15 cellular contexts compared by ENCODE assay signal in the genomic region with DNA sequence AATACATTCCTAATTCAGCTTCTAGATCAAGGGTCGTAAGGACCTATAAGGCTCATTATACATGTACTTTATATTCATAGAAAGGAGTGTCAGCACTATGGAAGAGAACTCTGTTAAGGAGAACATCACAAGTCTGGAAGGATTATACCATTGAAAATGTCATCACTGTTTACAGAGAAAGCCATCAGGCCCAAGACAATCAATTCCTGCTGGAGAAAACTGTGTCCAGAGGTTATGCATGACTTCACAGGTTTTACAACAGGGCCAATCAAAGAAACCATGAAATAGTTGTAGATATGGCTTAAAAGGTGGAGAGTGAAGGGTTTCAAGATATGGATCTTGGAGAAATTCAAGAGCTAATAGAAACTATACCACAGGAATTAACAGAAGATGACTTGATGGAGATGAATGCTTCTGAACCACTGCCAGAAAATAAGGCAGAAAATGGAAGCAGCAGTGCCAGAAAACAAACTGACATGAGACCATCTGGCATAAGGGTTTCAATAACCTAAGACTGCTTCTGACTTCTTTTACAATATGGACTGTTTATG.
"Had no signal": no experiment of that assay in that cellular context is flagged by ENCODE, and none has a peak within 500 bp of the region (broad histone marks: within the 10 kb centered on the region; RNA-seq: fewer than 3 reads in every experiment).

No MANE protein-coding gene starts in this region.

- DNase-seq: activated CD4-positive, alpha-beta memory T cell treated with anti-CD3 and anti-CD28 coated beads for 36 hours; activated effector memory CD4-positive, alpha-beta T cell treated with anti-CD3 and anti-CD28 coated beads, Interleukin-2, amount 50 U/mL, for 16 hours; activated T-cell treated with anti-CD3 and anti-CD28 coated beads, Interleukin-2, amount 50 U/mL, for 4 hours; dorsolateral prefrontal cortex; foreskin keratinocyte; heart left ventricle; mesendoderm; sigmoid colon; stimulated activated CD4-positive, alpha-beta T cell treated with anti-CD3 and anti-CD28 coated beads, Interleukin-4, amount 100 ng/mL, for 24 hours; stimulated activated naive CD8-positive, alpha-beta T cell treated with anti-CD3 and anti-CD28 coated beads, Interleukin-15, amount 100 ng/mL, for 72 hours; T-helper 9 cell; testis; upper lobe of right lung had no signal

- H3K4me3 ChIP-seq: breast epithelium, dorsolateral prefrontal cortex, heart left ventricle, sigmoid colon, testis, upper lobe of right lung had no signal

- H3K36me3 ChIP-seq: breast epithelium had no signal

- H3K27me3 ChIP-seq: breast epithelium, dorsolateral prefrontal cortex, foreskin keratinocyte, heart left ventricle, sigmoid colon, testis, upper lobe of right lung had no signal

- H3K9me3 ChIP-seq: sigmoid colon, testis, upper lobe of right lung had no signal

- H3K27ac ChIP-seq: breast epithelium, dorsolateral prefrontal cortex, foreskin keratinocyte, heart left ventricle, sigmoid colon, testis, upper lobe of right lung had no signal

- ATAC-seq: activated T-cell treated with anti-CD3 and anti-CD28 coated beads, Interleukin-2, amount 50 U/mL, for 4 hours; esophagus mucosa; foreskin keratinocyte; heart left ventricle; stimulated activated naive CD8-positive, alpha-beta T cell treated with anti-CD3 and anti-CD28 coated beads, Interleukin-15, amount 100 ng/mL, for 72 hours; upper lobe of right lung had no signal

- H3K4me1 ChIP-seq: breast epithelium, foreskin keratinocyte, heart left ventricle, sigmoid colon, testis, upper lobe of right lung had no signal
